Comparison of ENCODE assay signal across 1 cellular context in genomic region chr15:41927516-41927915, GRCh38.
TF ChIP-seq lines count a peak whose summit lies in the region.

No MANE protein-coding gene starts in this region.

TF ChIP-seq in K562, 482 proteins besides CTCF, POLR2A, EP300 and RAD21:
- TF ChIP-seq MYBL2 (IDR thresholded peaks at IDR 0.05; ENCODE audit: low read depth), result no peak
- no peak for TF ChIP-seq MYBL2 (CRISPR knock-in tag; IDR thresholded peaks at IDR 0.05; ENCODE audit: borderline replicate concordance)
- TF ChIP-seq PRMT5 (CRISPR knock-in tag; IDR thresholded peaks at IDR 0.05), result no peak
- TF ChIP-seq ZNF3 (CRISPR knock-in tag; IDR thresholded peaks at IDR 0.05), result no peak
- no peak for TF ChIP-seq NR2C1 (IDR thresholded peaks at IDR 0.05)
- no peak for TF ChIP-seq NR2C1 (tag; IDR thresholded peaks at IDR 0.05)
- TF ChIP-seq PBX2 (CRISPR knock-in tag; IDR thresholded peaks at IDR 0.05; ENCODE audit: low read depth), result no peak
- TF ChIP-seq PBX2 (tag; conservative IDR thresholded peaks at IDR 0.05; ENCODE audit: low read depth), result no peak
- no peak for TF ChIP-seq ATF4 (CRISPR knock-in tag; IDR thresholded peaks at IDR 0.05)
- no peak for TF ChIP-seq BDP1 (IDR thresholded peaks at IDR 0.05; ENCODE audit: insufficient read depth, insufficient read length)
- no peak for TF ChIP-seq TEAD2 (tag; IDR thresholded peaks at IDR 0.05)
- TF ChIP-seq MEIS2 (IDR thresholded peaks at IDR 0.05; ENCODE audit: partially characterized antibody), result no peak
